ENCODE assay signal across 14 cellular contexts in the genomic region with DNA sequence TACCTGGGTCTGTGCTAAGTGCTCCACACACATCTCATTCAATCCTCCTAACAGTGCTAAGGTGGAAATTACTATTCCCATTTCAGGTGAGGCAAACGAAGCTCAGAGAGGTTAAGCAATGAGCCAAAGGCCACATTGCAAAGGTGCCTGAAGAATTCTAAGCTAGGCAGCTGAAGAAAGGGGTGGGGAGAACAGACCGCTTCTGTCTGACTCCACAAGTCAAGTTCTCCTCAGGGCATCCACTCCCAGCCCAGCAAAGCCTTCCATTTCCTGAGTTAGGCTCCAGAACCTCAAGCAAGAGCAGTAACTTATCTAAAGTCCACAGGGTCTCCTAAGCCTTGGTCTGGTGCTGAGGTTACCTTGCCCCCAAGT. TPM values are rescaled to one million over a fixed set of nuclear protein-coding genes. Genes with fewer than 3 reads are reported as not detected.
A peak's percentile ranks its signal among the peaks of the same experiment; 100 is the strongest.
DNase-seq lines count a peak whose midpoint lies in the region; ATAC-seq, FAIRE-seq and TF ChIP-seq lines count a peak whose summit lies in the region.
"Had no signal": no experiment of that assay in that cellular context is flagged by ENCODE, and none has a peak within 500 bp of the region (broad histone marks: within the 10 kb centered on the region; RNA-seq: fewer than 3 reads in every experiment).

No MANE protein-coding gene starts in this region.

- no peak overlapping the region for H3K4me3 Mint-ChIP-seq in astrocyte (ENCODE audit: unreplicated experiment)
- H3K4me3 Mint-ChIP-seq: activated CD4-positive, alpha-beta memory T cell treated with anti-CD3 and anti-CD28 coated beads for 36 hours; CD4-positive, alpha-beta T cell had no signal

- H3K27me3 ChIP-seq in KMS-11 (ENCODE audit: insufficient read depth, low read depth) (no peaks in the 10 kb centered on the region), astrocyte (ENCODE audit: insufficient read depth, low read length) (no peaks in the 10 kb centered on the region), keratinocyte (ENCODE audit: control insufficient read depth, extremely low read depth, insufficient read depth, low read length) (no peaks in the 10 kb centered on the region)

- no peak for ATAC-seq in GM21447 (IDR thresholded peaks at IDR 0.05; ENCODE audit: unreplicated experiment)
- ATAC-seq: stimulated activated naive CD8-positive, alpha-beta T cell treated with anti-CD3 and anti-CD28 coated beads, Interleukin-15, Interleukin-2, amounts not matched to agents 100 U/mL and 50 U/mL, for 24 hours had no signal

- H3K9me3 Mint-ChIP-seq in astrocyte (ENCODE audit: unreplicated experiment), result no peaks in the 10 kb centered on the region
- H3K9me3 Mint-ChIP-seq: activated CD4-positive, alpha-beta memory T cell treated with anti-CD3 and anti-CD28 coated beads for 36 hours; CD4-positive, alpha-beta T cell had no signal

- FAIRE-seq in astrocyte (lab: Jason Lieb, UNC) (no peak), keratinocyte (lab: Jason Lieb, UNC) (peak; percentile 87)

- H4K20me1 ChIP-seq in KMS-11 (ENCODE audit: insufficient read depth) (no peaks in the 10 kb centered on the region), astrocyte (ENCODE audit: insufficient read depth, low read length) (no peaks in the 10 kb centered on the region), keratinocyte (ENCODE audit: control insufficient read depth, extremely low read depth, insufficient read depth, low read length) (no peaks in the 10 kb centered on the region)

- no peak for DNase-seq in astrocyte (ENCODE audit: low read depth)
- DNase-seq in keratinocyte (ENCODE audit: low read depth, low spot score), result no peak
- no peak for DNase-seq in substantia nigra (lab: John Stamatoyannopoulos, UW)
- DNase-seq in NCI-H82 (lab: John Stamatoyannopoulos, UW), result no peak
- DNase-seq in NCI-H187 (lab: John Stamatoyannopoulos, UW), result no peak
- DNase-seq: activated CD4-positive, alpha-beta memory T cell treated with anti-CD3 and anti-CD28 coated beads for 36 hours; activated effector memory CD4-positive, alpha-beta T cell treated with anti-CD3 and anti-CD28 coated beads, Interleukin-2, amount 50 U/mL, for 16 hours; CD4-positive, alpha-beta T cell; GF-D8; NCI-H1092 treated with DMSO at 0.1 percent for 48 hours; NCI-H345; stimulated activated naive CD8-positive, alpha-beta T cell treated with anti-CD3 and anti-CD28 coated beads, Interleukin-15, Interleukin-2, amounts not matched to agents 100 U/mL and 50 U/mL, for 24 hours had no signal

- H3K9me1 ChIP-seq in keratinocyte (ENCODE audit: control insufficient read depth, extremely low read depth, insufficient read depth, low read length), result peaks cover 2% of the 10 kb centered on the region

- H3K4me2 ChIP-seq in KMS-11 (peak overlapping the region; percentile 98), astrocyte (ENCODE audit: low read length) (no peak overlapping the region), keratinocyte (ENCODE audit: control insufficient read depth, extremely low read depth, insufficient read depth, low read depth, low read length) (peak overlapping the region; percentile 47)

- peaks cover 77% of the 10 kb centered on the region for H3K4me1 Mint-ChIP-seq in astrocyte (ENCODE audit: low read depth, unreplicated experiment)

- H3K36me3 Mint-ChIP-seq in astrocyte (ENCODE audit: low read depth, unreplicated experiment), result peaks cover 9% of the 10 kb centered on the region
- H3K36me3 Mint-ChIP-seq: activated CD4-positive, alpha-beta memory T cell treated with anti-CD3 and anti-CD28 coated beads for 36 hours had no signal

- H3K36me3 ChIP-seq in KMS-11 (ENCODE audit: insufficient read depth) (no peaks in the 10 kb centered on the region), astrocyte (ENCODE audit: insufficient read depth, low read length) (no peaks in the 10 kb centered on the region), keratinocyte (ENCODE audit: control insufficient read depth in 2 of 2, extremely low read depth in 1 of 2, insufficient read depth in 2 of 2, low read length in 2 of 2) (peaks cover 7 to 18% of the 10 kb centered on the region in 2 experiments)

- no peaks in the 10 kb centered on the region for H3K27me3 Mint-ChIP-seq in astrocyte (ENCODE audit: low read depth, unreplicated experiment)

- H3K79me2 ChIP-seq in KMS-11 (ENCODE audit: insufficient read depth, low read depth) (no peaks in the 10 kb centered on the region), astrocyte (ENCODE audit: insufficient read depth, low read length) (peaks cover 3% of the 10 kb centered on the region), keratinocyte (ENCODE audit: control insufficient read depth, insufficient read depth, low read length) (no peaks in the 10 kb centered on the region)

- H3K4me1 ChIP-seq in KMS-11 (ENCODE audit: low read depth, poor library complexity, severe bottlenecking), result peaks cover 57% of the 10 kb centered on the region
- peaks cover 75% of the 10 kb centered on the region for H3K4me1 ChIP-seq in astrocyte (ENCODE audit: insufficient read depth, low read length)
- peaks cover 69% of the 10 kb centered on the region for H3K4me1 ChIP-seq in keratinocyte (ENCODE audit: control insufficient read depth, extremely low read depth, insufficient read depth, low read length)

- H3K9me3 ChIP-seq in astrocyte (ENCODE audit: insufficient read depth, low read depth, low read length) (no peaks in the 10 kb centered on the region), keratinocyte (ENCODE audit: control insufficient read depth, low read depth, low read length) (no peaks in the 10 kb centered on the region)

- TF ChIP-seq CTCF in KMS-11 (conservative IDR thresholded peaks at IDR 0.05; ENCODE audit: low read depth, low read length) (no peak), astrocyte (IDR thresholded peaks at IDR 0.05; ENCODE audit: insufficient read depth, low read depth, low read length) (no peak), keratinocyte (optimal IDR thresholded peaks at IDR 0.05 in 1 of 3, IDR thresholded peaks at IDR 0.05 in 1 of 3, conservative IDR thresholded peaks at IDR 0.05 in 1 of 3; ENCODE audit: extremely low read depth in 1 of 3, insufficient read depth in 2 of 3, low read length in 3 of 3) (no peak)

- H3K4me3 ChIP-seq in KMS-11 (IDR thresholded peaks at IDR 0.05; ENCODE audit: insufficient read depth, low read depth, low read length), result no peak overlapping the region
- H3K4me3 ChIP-seq in astrocyte (ENCODE audit: insufficient read depth, low read depth, low read length), result no peak overlapping the region
- no peak overlapping the region for H3K4me3 ChIP-seq in keratinocyte (ENCODE audit: control insufficient read depth in 2 of 3, extremely low read depth in 1 of 3, insufficient read depth in 2 of 3, low read depth in 1 of 3, low read length in 3 of 3)

- H3K27ac Mint-ChIP-seq in astrocyte (ENCODE audit: unreplicated experiment), result peak overlapping the region; percentile 93
- H3K27ac Mint-ChIP-seq: activated CD4-positive, alpha-beta memory T cell treated with anti-CD3 and anti-CD28 coated beads for 36 hours; CD4-positive, alpha-beta T cell had no signal

- H3K27ac ChIP-seq in KMS-11, result peak overlapping the region; percentile 88; the same call in 1 of the 2 replicates
- H3K27ac ChIP-seq in astrocyte (ENCODE audit: low read depth, low read length), result no peak overlapping the region
- H3K27ac ChIP-seq in keratinocyte (ENCODE audit: control insufficient read depth, insufficient read depth, low read length), result peak overlapping the region; percentile 82
- H3K27ac ChIP-seq in substantia nigra (ENCODE audit: low read depth, low read length, poor library complexity, severe bottlenecking), result peak overlapping the region; percentile 97

- peak overlapping the region; percentile 41 for H2AFZ ChIP-seq in KMS-11 (ENCODE audit: low read depth)
- H2AFZ ChIP-seq in astrocyte (ENCODE audit: low read depth, low read length), result no peak overlapping the region
- H2AFZ ChIP-seq in keratinocyte (ENCODE audit: control insufficient read depth, low read length), result peak overlapping the region; percentile 32

- dilution Hi-C loops in keratinocyte (cut with MboI; ENCODE audit: extremely low pct_ligation_motif_present, low sequenced_read_pairs), result no loop called here

- H3K9ac ChIP-seq in KMS-11, result no peak overlapping the region
- H3K9ac ChIP-seq in astrocyte (ENCODE audit: low read length), result peak overlapping the region; percentile 44
- H3K9ac ChIP-seq in keratinocyte (ENCODE audit: control insufficient read depth, extremely low read depth, insufficient read depth, low read length), result peak overlapping the region; percentile 65

RNA-seq across cellular contexts. Expression of a gene that starts 27.0 kb away (rescaled TPM):
- 56.9 and 61.3 TPM in 2 replicates for total RNA-seq in astrocyte
- polyA plus RNA-seq in keratinocyte, result 52.8 to 60.2 TPM (median 57.3 TPM) in 3 replicates
- 45.1 TPM for polyA plus RNA-seq in keratinocyte (2011; ENCODE audit: low read depth)
- 28.0 and 33.1 TPM in 2 replicates for polyA plus RNA-seq in keratinocyte (2011; cell fraction: cytosol; rRNA removed)
- polyA plus RNA-seq in keratinocyte (2011; cell fraction: nucleus; rRNA removed), result 17.3 and 32.0 TPM in 2 replicates
- polyA plus RNA-seq in keratinocyte (2012; ENCODE audit: low replicate concordance), result 52.4 and 69.6 TPM in 2 replicates
- polyA minus RNA-seq in keratinocyte, result 16.7 to 24.3 TPM (median 24.0 TPM) in 3 replicates
- 39.9 TPM for polyA minus RNA-seq in keratinocyte (2011; cell fraction: cytosol; rRNA and poly(A)+ RNA removed)
- polyA minus RNA-seq in keratinocyte (2011; cell fraction: nucleus; rRNA and poly(A)+ RNA removed), result 4.7 and 8.2 TPM in 2 replicates
